In genomic region chr16:25155553-25156460, GRCh38 we compare ENCODE assay signal across 10 cellular contexts. TPM values are rescaled to one million over a fixed set of nuclear protein-coding genes. Genes with fewer than 3 reads are reported as not detected.
DNase-seq lines count a peak whose midpoint lies in the region; ATAC-seq, FAIRE-seq and TF ChIP-seq lines count a peak whose summit lies in the region.
"Had no signal": no experiment of that assay in that cellular context is flagged by ENCODE, and none has a peak within 500 bp of the region (broad histone marks: within the 10 kb centered on the region; RNA-seq: fewer than 3 reads in every experiment).

No MANE protein-coding gene starts in this region.

- H3K27ac ChIP-seq in kidney (ENCODE audit: low read depth in 2 of 2, low read length in 2 of 2): no peak overlapping the region

- H3K9ac ChIP-seq in kidney (ENCODE audit: low read length in 2 of 2): no peak overlapping the region

- H3K4me3 ChIP-seq in kidney (ENCODE audit: low read length in 2 of 2): no peak overlapping the region
- H3K4me3 ChIP-seq: lung had no signal

- no peaks in the 10 kb centered on the region for H3K27me3 Mint-ChIP-seq in naive B cell

- peak; percentile 97 for ATAC-seq in activated naive CD4-positive, alpha-beta T cell treated with anti-CD3 and anti-CD28 coated beads, Interleukin-2, amount 50 U/mL, for 72 hours
- ATAC-seq in naive B cell (ENCODE audit: low read depth in 2 of 2): peak in 1 of 2 donors; percentile 23
- ATAC-seq in GM18498 (IDR thresholded peaks at IDR 0.05; ENCODE audit: unreplicated experiment): no peak

- no peaks in the 10 kb centered on the region for H3K9me3 ChIP-seq in kidney (ENCODE audit: control insufficient read depth in 1 of 2, low read length in 2 of 2)

- H3K4me1 Mint-ChIP-seq in naive B cell: peaks cover 5 to 15% (median 8%) of the 10 kb centered on the region in 3 donors

- in situ Hi-C loops in ACHN (cut with HindIII; ENCODE audit: low pct_ligation_motif_present, low pct_unique_long_range_greater_than_20kb, low sequenced_read_pairs): no loop called here

- H3K9me3 Mint-ChIP-seq in activated naive CD4-positive, alpha-beta T cell treated with anti-CD3 and anti-CD28 coated beads, Interleukin-2, amount 50 U/mL, for 72 hours: no peaks in the 10 kb centered on the region
- no peaks in the 10 kb centered on the region for H3K9me3 Mint-ChIP-seq in naive B cell

- peak overlapping the region in 1 of 8 donors; percentile 59 for H3K4me3 Mint-ChIP-seq in naive B cell

- no peaks in the 10 kb centered on the region for H3K4me1 ChIP-seq in kidney (ENCODE audit: control insufficient read depth in 1 of 2, insufficient read depth in 1 of 2, low read depth in 1 of 2, low read length in 2 of 2)

- FAIRE-seq in kidney (lab: Jason Lieb, UNC): no peak

- H3K36me3 Mint-ChIP-seq in activated naive CD4-positive, alpha-beta T cell treated with anti-CD3 and anti-CD28 coated beads, Interleukin-2, amount 50 U/mL, for 72 hours: peaks cover 0 to 21% of the 10 kb centered on the region in 2 donors
- H3K36me3 Mint-ChIP-seq in naive B cell: peaks cover 2 to 21% of the 10 kb centered on the region in 2 donors

- intact Hi-C loops in kidney (cut with DNase I): no loop called here

- H3K27ac Mint-ChIP-seq in activated naive CD4-positive, alpha-beta T cell treated with anti-CD3 and anti-CD28 coated beads, Interleukin-2, amount 50 U/mL, for 72 hours: peak overlapping the region; percentile 80 to 94
- peak overlapping the region; percentile 0 to 90 (median 77) for H3K27ac Mint-ChIP-seq in naive B cell

- TF ChIP-seq CTCF in kidney (IDR thresholded peaks at IDR 0.05; ENCODE audit: borderline replicate concordance, extremely low read depth, insufficient read depth): no peak

- DNase-seq in ACHN (peak; percentile 45), HCEC 1CT (peak; percentile 5), naive B cell (no peak), anterior cingulate cortex (lab: John Stamatoyannopoulos, UW) (no peak), GM19240 (ENCODE audit: insufficient read length, low spot score) (no peak), kidney (no peak)
- DNase-seq in activated naive CD4-positive, alpha-beta T cell treated with anti-CD3 and anti-CD28 coated beads, Interleukin-2, amount 50 U/mL, for 72 hours (ENCODE audit: low spot score in 2 of 2): peak in 1 of 2 donors; percentile 23
- DNase-seq: NCI-H524 had no signal

- peaks cover 10 to 19% of the 10 kb centered on the region in 2 donors for H3K36me3 ChIP-seq in kidney (ENCODE audit: control insufficient read depth in 1 of 2, insufficient read depth in 2 of 2, low read length in 2 of 2)

RNA-seq across cellular contexts. Expression of gene LCMT1, which starts 44.3 kb away (rescaled TPM):
- 10 to 100 TPM; 38.9 to 46.5 TPM for total RNA-seq in activated naive CD4-positive, alpha-beta T cell treated with anti-CD3 and anti-CD28 coated beads, Interleukin-2, amount 50 U/mL, for 72 hours
- 10 to 100 TPM; 20.2 to 42.5 (median 34.8) TPM for polyA plus RNA-seq in naive B cell (ENCODE audit: low read depth in 6 of 6)
- 44.8 TPM for total RNA-seq in kidney
- 52.9 TPM for polyA plus RNA-seq in kidney (ENCODE audit: insufficient read depth, low read depth, low replicate concordance)

Comparison
In these comparisons a context has a peak if more than half of its experiments do, and no peak if none do; other contexts are left out.
1. DNase-seq: peak in ACHN (single experiment) and HCEC 1CT (single experiment); none in naive B cell (single experiment), anterior cingulate cortex (0 of 58), GM19240 (single experiment) and kidney (single experiment).